Comparison of ENCODE assay signal across 29 cellular contexts in genomic region chr9:37727002-37727401, GRCh38.
"Had no signal": no experiment of that assay in that cellular context is flagged by ENCODE, and none has a peak within 500 bp of the region (broad histone marks: within the 10 kb centered on the region; RNA-seq: fewer than 3 reads in every experiment).

No MANE protein-coding gene starts in this region.

- H3K27ac ChIP-seq: ascending aorta, breast epithelium, cardiac muscle cell, colonic mucosa, epithelial cell of prostate, esophagus squamous epithelium, gastroesophageal sphincter had no signal

- DNase-seq: activated CD4-positive, alpha-beta memory T cell treated with anti-CD3 and anti-CD28 coated beads for 36 hours; activated CD4-positive, alpha-beta T cell treated with anti-CD3 and anti-CD28 coated beads for 36 hours; activated CD4-positive, alpha-beta T cell treated with anti-CD3 and anti-CD28 coated beads, Interleukin-2, amount 10 ng/mL, durations not matched to agents 24 days and 14 days; activated CD4-positive, CD25-positive, alpha-beta regulatory T cell; activated CD4-positive, CD25-positive, alpha-beta regulatory T cell treated with anti-CD3 and anti-CD28 coated beads, Interleukin-2, amount 50 U/mL, for 72 hours; activated CD8-positive, alpha-beta memory T cell treated with anti-CD3 and anti-CD28 coated beads, Interleukin-2, amount 10 ng/mL, durations not matched to agents 7 days and 5 days; activated CD8-positive, alpha-beta memory T cell treated with anti-CD3 and anti-CD28 coated beads, Interleukin-2, amount 50 U/mL, for 4 hours; activated CD8-positive, alpha-beta T cell treated with anti-CD3 and anti-CD28 coated beads, Interleukin-2, amount 10 ng/mL, durations not matched to agents 7 days and 5 days; activated effector memory CD4-positive, alpha-beta T cell treated with anti-CD3 and anti-CD28 coated beads, Interleukin-2, amount 50 U/mL, for 16 hours; activated naive CD4-positive, alpha-beta T cell; activated naive CD4-positive, alpha-beta T cell treated with anti-CD3 and anti-CD28 coated beads, Interleukin-2, amount 10 ng/mL, durations not matched to agents 7 days and 5 days; activated naive CD8-positive, alpha-beta T cell treated with anti-CD3 and anti-CD28 coated beads, Interleukin-2, amount 10 ng/mL, durations not matched to agents 7 days and 5 days; activated T-cell treated with anti-CD3 and anti-CD28 coated beads, Interleukin-2, amount 50 U/mL, for 1 hour; activated T-cell treated with anti-CD3 and anti-CD28 coated beads, Interleukin-2, amount 50 U/mL, for 48 hours; central memory CD4-positive, alpha-beta T cell; cerebellar nuclear complex; colonic mucosa; effector CD8-positive, alpha-beta T cell; esophagus squamous epithelium; foreskin melanocyte; T-helper 2 cell had no signal

- H3K36me3 ChIP-seq: ascending aorta, breast epithelium, cardiac muscle cell, colonic mucosa, esophagus squamous epithelium, gastroesophageal sphincter had no signal

- H3K4me3 ChIP-seq: ascending aorta, breast epithelium, cardiac muscle cell, colonic mucosa, esophagus squamous epithelium, gastroesophageal sphincter had no signal

- H3K9me3 ChIP-seq: ascending aorta, breast epithelium, colonic mucosa, esophagus squamous epithelium, gastroesophageal sphincter had no signal

- H3K4me1 ChIP-seq: ascending aorta, breast epithelium, colonic mucosa, esophagus squamous epithelium, gastroesophageal sphincter had no signal

- H3K27me3 ChIP-seq: ascending aorta, breast epithelium, colonic mucosa had no signal

- ATAC-seq: activated CD4-positive, alpha-beta T cell treated with anti-CD3 and anti-CD28 coated beads for 36 hours; activated CD8-positive, alpha-beta memory T cell treated with anti-CD3 and anti-CD28 coated beads, Interleukin-2, amount 10 ng/mL, durations not matched to agents 7 days and 5 days; activated CD8-positive, alpha-beta T cell treated with anti-CD3 and anti-CD28 coated beads, Interleukin-2, amount 10 ng/mL, durations not matched to agents 7 days and 5 days; activated naive CD4-positive, alpha-beta T cell treated with anti-CD3 and anti-CD28 coated beads, Interleukin-2, amount 50 U/mL, for 72 hours; gastroesophageal sphincter had no signal

- FAIRE-seq: endometrium, endothelial cell of umbilical vein had no signal
